In the genomic region with DNA sequence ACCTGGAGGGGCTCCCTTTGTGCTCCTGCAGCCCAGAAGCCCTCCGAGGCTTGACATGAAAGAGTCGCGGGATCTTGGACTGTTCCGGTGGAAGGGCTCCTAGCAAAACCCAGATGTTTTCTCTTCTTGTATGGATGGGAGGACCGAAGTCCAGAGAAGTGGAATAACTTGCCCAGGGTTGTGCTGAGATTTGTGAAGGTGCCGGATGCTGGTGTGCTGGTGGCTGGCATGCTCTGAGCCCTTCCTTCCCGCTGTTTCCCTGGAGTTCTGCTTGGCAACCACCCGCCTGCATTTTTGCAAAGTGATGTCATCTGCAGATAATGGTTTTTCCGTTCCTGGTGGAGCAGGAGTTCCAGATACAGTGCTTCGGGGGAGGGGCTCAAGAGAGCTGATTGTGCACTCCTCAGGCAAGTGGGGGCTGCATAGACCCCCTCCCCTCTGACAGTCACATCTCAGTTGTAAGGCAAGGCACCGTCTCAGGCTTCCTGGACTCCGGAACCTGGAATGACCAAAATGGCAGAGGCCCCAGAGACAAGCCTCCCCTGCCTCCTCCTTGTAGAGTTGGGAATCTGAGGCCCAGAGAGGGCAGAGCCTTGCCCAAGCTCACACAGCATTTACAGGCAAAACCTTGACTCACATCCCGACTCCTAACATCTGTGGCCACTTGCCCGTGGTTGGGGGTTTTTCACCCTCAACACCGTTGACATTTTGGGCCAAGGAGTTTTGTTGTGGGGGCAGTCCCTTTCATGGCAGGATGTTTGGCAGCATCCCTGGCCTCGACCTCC, we compare ENCODE assay signal across 8 cellular contexts.
DNase-seq lines count a peak whose midpoint lies in the region; ATAC-seq, FAIRE-seq and TF ChIP-seq lines count a peak whose summit lies in the region.

No MANE protein-coding gene starts in this region.

- no peak for TF ChIP-seq EP300 in A549 (IDR thresholded peaks at IDR 0.05)

- no peak for TF ChIP-seq CTCF in A549 (IDR thresholded peaks at IDR 0.05)
- no peak for TF ChIP-seq CTCF in osteocyte (IDR thresholded peaks at IDR 0.05)

- peak overlapping the region; percentile 57 for H3K4me3 Mint-ChIP-seq in osteocyte (ENCODE audit: unreplicated experiment)

- no peak for TF ChIP-seq POLR2A in A549 (IDR thresholded peaks at IDR 0.05; ENCODE audit: low read length)

- peaks cover 5% of the 10 kb centered on the region for H3K9me3 Mint-ChIP-seq in osteocyte (ENCODE audit: unreplicated experiment)

- peak overlapping the region; percentile 86 to 92 for H3K27ac ChIP-seq in A549

- peaks cover 43% of the 10 kb centered on the region for H3K4me1 ChIP-seq in A549

- H3K4me2 ChIP-seq in A549: peak overlapping the region; percentile 83

- H3K4me3 ChIP-seq in A549: 0 out of 3 replicates have a peak overlapping the region, but pooled peaks have one; percentile 15

- no peaks in the 10 kb centered on the region for H3K9me3 ChIP-seq in A549

- TF ChIP-seq RAD21 in A549 (conservative IDR thresholded peaks at IDR 0.05 in 1 of 2, IDR thresholded peaks at IDR 0.05 in 1 of 2): no peak

- WGBS in A549 (ENCODE audit: missing lambda C conversion rate): 49% methylated on average over 16 of the region's 16 CpGs

- peak; percentile 54 for FAIRE-seq in A549 (lab: Jason Lieb, UNC)

- peaks cover 86% of the 10 kb centered on the region for H3K4me1 Mint-ChIP-seq in osteocyte (ENCODE audit: unreplicated experiment)

- POLR2A ChIA-PET in A549 (lab: Yijun Ruan, JAX): no interaction called here

- no peaks in the 10 kb centered on the region for H3K27me3 Mint-ChIP-seq in osteocyte (ENCODE audit: unreplicated experiment)

- CTCF ChIA-PET in A549 (lab: Yijun Ruan, JAX): interaction anchor here (1.1 to 10.9 kb wide), 6 partner anchors 8 to 36 kb away, joined by 3 to 120 read pairs (median 3); no protein-coding TSS in a partner anchor

- peak; percentile 82 to 86 for DNase-seq in A549 (ENCODE audit: low read depth in 1 of 2, low spot score in 1 of 2)
- DNase-seq in GOT3 (lab: John Stamatoyannopoulos, UW): peak; percentile 12
- peak; percentile 68 for DNase-seq in fibroblast of the conjunctiva (ENCODE audit: low read depth)
- peak; percentile 90 for DNase-seq in osteocyte (ENCODE audit: extremely low spot score, unreplicated experiment)
- no peak for DNase-seq in UCSD-AML1 (lab: John Stamatoyannopoulos, UW; ENCODE audit: unreplicated experiment)
- DNase-seq in activated CD4-positive, alpha-beta T cell treated with anti-CD3 and anti-CD28 coated beads for 1 hour: no peak

- H3K27ac Mint-ChIP-seq in osteocyte (ENCODE audit: unreplicated experiment): peak overlapping the region; percentile 98

- ATAC-seq in A549 (peak; percentile 60 to 85; a peak in 4 of 6 replicates), SK-N-SH treated with all-trans-retinoic acid at 6 μM for 48 hours (peak; percentile 86), HG03571 (IDR thresholded peaks at IDR 0.05; ENCODE audit: unreplicated experiment) (no peak)

- H3K36me3 Mint-ChIP-seq in osteocyte (ENCODE audit: unreplicated experiment): no peaks in the 10 kb centered on the region

TF ChIP-seq in A549, 52 proteins besides CTCF, POLR2A, EP300 and RAD21:
- TF ChIP-seq NR3C1 (IDR thresholded peaks at IDR 0.05): no peak
- no peak for TF ChIP-seq SMC3 (IDR thresholded peaks at IDR 0.05)
- 0 out of 2 replicates have a peak, but pooled peaks have one; percentile 58 for TF ChIP-seq HOXB5 (CRISPR knock-in tag; IDR thresholded peaks at IDR 0.05)
- TF ChIP-seq HOXA7 (CRISPR knock-in tag; IDR thresholded peaks at IDR 0.05): no peak
- TF ChIP-seq HOXB13 (CRISPR knock-in tag; IDR thresholded peaks at IDR 0.05; ENCODE audit: low read depth): 0 out of 2 replicates have a peak, but pooled peaks have one; percentile 39
- TF ChIP-seq JUNB (IDR thresholded peaks at IDR 0.05): 0 out of 2 replicates have a peak, but pooled peaks have one; percentile 4
- TF ChIP-seq, protein P1, sequence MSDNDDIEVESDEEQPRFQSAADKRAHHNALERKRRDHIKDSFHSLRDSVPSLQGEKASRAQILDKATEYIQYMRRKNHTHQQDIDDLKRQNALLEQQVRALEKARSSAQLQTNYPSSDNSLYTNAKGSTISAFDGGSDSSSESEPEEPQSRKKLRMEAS (IDR thresholded peaks at IDR 0.05): peak; percentile 78
- TF ChIP-seq RFX5 (IDR thresholded peaks at IDR 0.05): peak; percentile 57; the same call in 1 of the 2 replicates
- peak; percentile 73 for TF ChIP-seq ZFP36 (IDR thresholded peaks at IDR 0.05; ENCODE audit: borderline replicate concordance, partially characterized antibody)
- no peak for TF ChIP-seq CBX2 (IDR thresholded peaks at IDR 0.05; ENCODE audit: borderline replicate concordance, low read depth)
- TF ChIP-seq FOSL2 (IDR thresholded peaks at IDR 0.05): no peak
- peak; percentile 70 for TF ChIP-seq FOSL2 (CRISPR knock-in tag; IDR thresholded peaks at IDR 0.05)
- TF ChIP-seq MAFK (IDR thresholded peaks at IDR 0.05; ENCODE audit: partially characterized antibody): peak; percentile 31
- TF ChIP-seq ESRRA (IDR thresholded peaks at IDR 0.05; ENCODE audit: borderline replicate concordance, low read length): no peak
- TF ChIP-seq, protein P2, sequence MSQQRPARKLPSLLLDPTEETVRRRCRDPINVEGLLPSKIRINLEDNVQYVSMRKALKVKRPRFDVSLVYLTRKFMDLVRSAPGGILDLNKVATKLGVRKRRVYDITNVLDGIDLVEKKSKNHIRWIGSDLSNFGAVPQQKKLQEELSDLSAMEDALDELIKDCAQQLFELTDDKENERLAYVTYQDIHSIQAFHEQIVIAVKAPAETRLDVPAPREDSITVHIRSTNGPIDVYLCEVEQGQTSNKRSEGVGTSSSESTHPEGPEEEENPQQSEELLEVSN (IDR thresholded peaks at IDR 0.05; ENCODE audit: borderline replicate concordance, low read depth): peak; percentile 91

TF ChIP-seq in SK-N-SH treated with all-trans-retinoic acid at 6 μM for 48 hours, 23 proteins besides CTCF, POLR2A, EP300 and RAD21 (continues in another document):
- TF ChIP-seq TOX (CRISPR knock-in tag; IDR thresholded peaks at IDR 0.05; ENCODE audit: borderline replicate concordance) (no peak), RARB (CRISPR knock-in tag; IDR thresholded peaks at IDR 0.05) (no peak), ZNF70 (CRISPR knock-in tag; IDR thresholded peaks at IDR 0.05) (no peak), ESRRG (CRISPR knock-in tag; IDR thresholded peaks at IDR 0.05) (no peak), ARNTL (CRISPR knock-in tag; IDR thresholded peaks at IDR 0.05; ENCODE audit: borderline replicate concordance, low read depth) (no peak), SNAI2 (CRISPR knock-in tag; IDR thresholded peaks at IDR 0.05) (no peak; the same call in none of the 2 replicates), TCF4 (CRISPR knock-in tag; IDR thresholded peaks at IDR 0.05; ENCODE audit: borderline replicate concordance) (peak; percentile 38; the same call in 1 of the 2 replicates), GLIS3 (CRISPR knock-in tag; IDR thresholded peaks at IDR 0.05) (peak; percentile 6; the same call in 1 of the 2 replicates), ISL1 (CRISPR knock-in tag; IDR thresholded peaks at IDR 0.05) (peak; percentile 35; the same call in 1 of the 2 replicates), CSDC2 (CRISPR knock-in tag; IDR thresholded peaks at IDR 0.05) (no peak), ZNF565 (CRISPR knock-in tag; conservative IDR thresholded peaks at IDR 0.05; ENCODE audit: low read depth) (0 out of 2 replicates have a peak, but pooled peaks have one; percentile 37), OSR1 (CRISPR knock-in tag; IDR thresholded peaks at IDR 0.05) (no peak), PPARA (CRISPR knock-in tag; IDR thresholded peaks at IDR 0.05; ENCODE audit: borderline replicate concordance) (no peak), ZFP3 (CRISPR knock-in tag; IDR thresholded peaks at IDR 0.05) (peak; percentile 91), BACH2 (CRISPR knock-in tag; IDR thresholded peaks at IDR 0.05; ENCODE audit: borderline replicate concordance) (no peak)
- TF ChIP-seq, protein P3, sequence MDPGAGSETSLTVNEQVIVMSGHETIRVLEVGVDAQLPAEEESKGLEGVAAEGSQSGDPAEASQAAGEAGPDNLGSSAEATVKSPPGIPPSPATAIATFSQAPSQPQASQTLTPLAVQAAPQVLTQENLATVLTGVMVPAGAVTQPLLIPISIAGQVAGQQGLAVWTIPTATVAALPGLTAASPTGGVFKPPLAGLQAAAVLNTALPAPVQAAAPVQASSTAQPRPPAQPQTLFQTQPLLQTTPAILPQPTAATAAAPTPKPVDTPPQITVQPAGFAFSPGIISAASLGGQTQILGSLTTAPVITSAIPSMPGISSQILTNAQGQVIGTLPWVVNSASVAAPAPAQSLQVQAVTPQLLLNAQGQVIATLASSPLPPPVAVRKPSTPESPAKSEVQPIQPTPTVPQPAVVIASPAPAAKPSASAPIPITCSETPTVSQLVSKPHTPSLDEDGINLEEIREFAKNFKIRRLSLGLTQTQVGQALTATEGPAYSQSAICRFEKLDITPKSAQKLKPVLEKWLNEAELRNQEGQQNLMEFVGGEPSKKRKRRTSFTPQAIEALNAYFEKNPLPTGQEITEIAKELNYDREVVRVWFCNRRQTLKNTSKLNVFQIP (CRISPR knock-in tag; IDR thresholded peaks at IDR 0.05; ENCODE audit: borderline replicate concordance, low read depth): no peak
- TF ChIP-seq, protein P4, sequence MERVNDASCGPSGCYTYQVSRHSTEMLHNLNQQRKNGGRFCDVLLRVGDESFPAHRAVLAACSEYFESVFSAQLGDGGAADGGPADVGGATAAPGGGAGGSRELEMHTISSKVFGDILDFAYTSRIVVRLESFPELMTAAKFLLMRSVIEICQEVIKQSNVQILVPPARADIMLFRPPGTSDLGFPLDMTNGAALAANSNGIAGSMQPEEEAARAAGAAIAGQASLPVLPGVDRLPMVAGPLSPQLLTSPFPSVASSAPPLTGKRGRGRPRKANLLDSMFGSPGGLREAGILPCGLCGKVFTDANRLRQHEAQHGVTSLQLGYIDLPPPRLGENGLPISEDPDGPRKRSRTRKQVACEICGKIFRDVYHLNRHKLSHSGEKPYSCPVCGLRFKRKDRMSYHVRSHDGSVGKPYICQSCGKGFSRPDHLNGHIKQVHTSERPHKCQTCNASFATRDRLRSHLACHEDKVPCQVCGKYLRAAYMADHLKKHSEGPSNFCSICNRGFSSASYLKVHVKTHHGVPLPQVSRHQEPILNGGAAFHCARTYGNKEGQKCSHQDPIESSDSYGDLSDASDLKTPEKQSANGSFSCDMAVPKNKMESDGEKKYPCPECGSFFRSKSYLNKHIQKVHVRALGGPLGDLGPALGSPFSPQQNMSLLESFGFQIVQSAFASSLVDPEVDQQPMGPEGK (CRISPR knock-in tag; IDR thresholded peaks at IDR 0.05; ENCODE audit: borderline replicate concordance): peak; percentile 92; the same call in 1 of the 2 replicates

Comparison
In these comparisons a context has a peak if more than half of its experiments do, and no peak if none do; other contexts are left out.
1. DNase-seq: peak in A549 (2 of 2), GOT3 (single experiment), fibroblast of the conjunctiva (single experiment) and osteocyte (single experiment); none in UCSD-AML1 (single experiment) and activated CD4-positive, alpha-beta T cell treated with anti-CD3 and anti-CD28 coated beads for 1 hour (single experiment).